ENCODE assay signal across 9 cellular contexts in genomic region chr2:237723613-237724012, GRCh38.
A peak's percentile ranks its signal among the peaks of the same experiment; 100 is the strongest.
DNase-seq lines count a peak whose midpoint lies in the region; ATAC-seq, FAIRE-seq and TF ChIP-seq lines count a peak whose summit lies in the region.
"Had no signal": no experiment of that assay in that cellular context is flagged by ENCODE, and none has a peak within 500 bp of the region (broad histone marks: within the 10 kb centered on the region; RNA-seq: fewer than 3 reads in every experiment).

No MANE protein-coding gene starts in this region.

- H3K9me3 ChIP-seq in H1 (ENCODE audit: insufficient read depth in 2 of 2, low read depth in 1 of 2, low read length in 1 of 2) (no peaks in the 10 kb centered on the region), psoas muscle (no peaks in the 10 kb centered on the region)
- H3K9me3 ChIP-seq: ascending aorta had no signal

- ATAC-seq in GM21737 (IDR thresholded peaks at IDR 0.05; ENCODE audit: unreplicated experiment) (peak; percentile 67), psoas muscle (peak in 2 of 4 donors; percentile 48 to 60)

- H3K4me1 Mint-ChIP-seq in CD14-positive monocyte: peaks cover 53% of the 10 kb centered on the region

- H3K4me1 ChIP-seq in H1 (replicated peaks in 1 of 4; ENCODE audit: control insufficient read depth in 3 of 4, insufficient read depth in 4 of 4, low read length in 3 of 4) (peaks cover 0 to 7% (median 4%) of the 10 kb centered on the region in 4 experiments; a peak in 4 of 7 replicates), psoas muscle (peaks cover 71% of the 10 kb centered on the region)

- no peak overlapping the region for H3K18ac ChIP-seq in H1 (ENCODE audit: extremely low read depth, low read length)

- H3K9ac ChIP-seq in H1 (replicated peaks in 1 of 4; ENCODE audit: extremely low read depth in 1 of 4, low read depth in 3 of 4, low read length in 3 of 4): no peak overlapping the region

- 66% methylated on average over 3 of the region's 3 CpGs; no CpG with 5 or more reads in 1 of the 2 experiments for WGBS in H1 (ENCODE audit: extremely low coverage in 1 of 2, insufficient coverage in 1 of 2, insufficient read length in 1 of 2, insufficient replicate concordance in 2 of 2, low coverage in 1 of 2, low lambda C conversion rate in 2 of 2, missing lambda C conversion rate in 1 of 2), 2 experiments
- WGBS in psoas muscle, 3 donors: 27 to 51% (median 33%) methylated on average over 3 of the region's 3 CpGs

- no peak for TF ChIP-seq EP300 in H1 (IDR thresholded peaks at IDR 0.05; ENCODE audit: borderline replicate concordance in 1 of 2, low read depth in 2 of 2, low read length in 2 of 2)

- H3K79me2 ChIP-seq in H1 (ENCODE audit: control insufficient read depth in 1 of 2, insufficient read depth in 2 of 2, low read length in 2 of 2): peaks cover 0 to 28% of the 10 kb centered on the region in 2 experiments; a peak in 2 of 4 replicates

- H3K36me3 ChIP-seq in H1 (ENCODE audit: control insufficient read depth in 2 of 4, insufficient read depth in 4 of 4, low read length in 3 of 4) (no peaks in the 10 kb centered on the region; a peak in 1 of 8 replicates), psoas muscle (ENCODE audit: insufficient read depth in 1 of 2, low read depth in 1 of 2) (peaks cover 0 to 7% of the 10 kb centered on the region in 2 donors)

- no peak overlapping the region for H4K8ac ChIP-seq in H1 (ENCODE audit: extremely low read depth, insufficient read depth, low read length)

- H4K5ac ChIP-seq in H1 (ENCODE audit: insufficient read length, low read depth, low read length): no peak overlapping the region

- no peak overlapping the region for H2BK20ac ChIP-seq in H1 (ENCODE audit: low read length)

- H3K79me1 ChIP-seq in H1 (ENCODE audit: low read depth, low read length): peaks cover 8% of the 10 kb centered on the region; the same call in 1 of the 2 replicates

- no peak for TF ChIP-seq POLR2A in H1 (IDR thresholded peaks at IDR 0.05; ENCODE audit: control extremely low read depth in 1 of 2, low read depth in 2 of 2, low read length in 2 of 2)

- no peak overlapping the region for H2AFZ ChIP-seq in H1 (ENCODE audit: low read length)

- CTCF ChIA-PET in H1 (lab: Charles Lee; ENCODE audit: partially characterized antibody): interaction anchor here (0.5 to 2.3 kb wide), 7 partner anchors 17 to 203 kb away, joined by 3 to 7 read pairs (median 3); no protein-coding TSS in a partner anchor

- intact Hi-C loops in psoas muscle (cut with DNase I) (no loop called here), CD14-positive monocyte (cut with micrococcal nuclease) (no loop called here)

- no peaks in the 10 kb centered on the region for H3K23me2 ChIP-seq in H1 (ENCODE audit: low read depth, low read length)

- H2BK15ac ChIP-seq in H1 (ENCODE audit: low read length): no peak overlapping the region

- peaks cover 0 to 2% (median 0%) of the 10 kb centered on the region in 3 donors for H3K27me3 Mint-ChIP-seq in CD14-positive monocyte (ENCODE audit: low read depth in 3 of 3)

- no peak for TF ChIP-seq RAD21 in H1 (IDR thresholded peaks at IDR 0.05 in 1 of 2, conservative IDR thresholded peaks at IDR 0.05 in 1 of 2; ENCODE audit: low read depth in 2 of 2, low read length in 2 of 2)

- no peaks in the 10 kb centered on the region for H3K9me3 Mint-ChIP-seq in CD14-positive monocyte

- H3K36me3 Mint-ChIP-seq in CD14-positive monocyte: peaks cover 58 to 68% of the 10 kb centered on the region in 2 donors

- H3K4me2 ChIP-seq in H1 (ENCODE audit: insufficient read depth in 1 of 2, low read depth in 2 of 2, low read length in 2 of 2): no peak overlapping the region; a peak in 1 of 4 replicates

- H3K56ac ChIP-seq in H1 (replicated peaks; ENCODE audit: insufficient read length, low read depth, low read length): no peak overlapping the region

- H3K27ac ChIP-seq in H1 (ENCODE audit: low read depth, low read length) (no peak overlapping the region), psoas muscle (peak overlapping the region; percentile 47)

- no peak overlapping the region for H3K4me3 ChIP-seq in H1 (ENCODE audit: extremely low read depth in 1 of 4, insufficient read depth in 2 of 4, low read depth in 3 of 4, low read length in 4 of 4)
- H3K4me3 ChIP-seq in psoas muscle: no peak overlapping the region
- H3K4me3 ChIP-seq: ascending aorta had no signal

- DNase-seq in D341Med (ENCODE audit: low spot score) (peak; percentile 80), NCI-H774 (lab: John Stamatoyannopoulos, UW) (peak; percentile 27), H1 (ENCODE audit: low read depth in 1 of 2, low spot score in 2 of 2) (no peak), psoas muscle (no peak), NCI-H2107 treated with DMSO at 0.1 percent for 48 hours (lab: John Stamatoyannopoulos, UW; ENCODE audit: unreplicated experiment) (no peak), CD14-positive monocyte (ENCODE audit: low spot score) (no peak)
- DNase-seq in stimulated activated CD4-positive, alpha-beta T cell treated with anti-CD3 and anti-CD28 coated beads, Interleukin-4, amount 100 ng/mL, for 4 hours: no peak

- H4K91ac ChIP-seq in H1 (replicated peaks; ENCODE audit: insufficient read length, low read length): no peak overlapping the region

- no peak overlapping the region for H2AK5ac ChIP-seq in H1 (ENCODE audit: low read depth, low read length)

- H2BK120ac ChIP-seq in H1 (replicated peaks; ENCODE audit: low read depth, low read length): no peak overlapping the region

- H2BK5ac ChIP-seq in H1 (ENCODE audit: low read depth, low read length): no peak overlapping the region; the same call in 1 of the 2 replicates

- POLR2A ChIA-PET in H1 (lab: Charles Lee; ENCODE audit: partially characterized antibody): no interaction called here

- no peak overlapping the region for H3K14ac ChIP-seq in H1 (ENCODE audit: insufficient read length)

- peak in 1 of 3 experiments; percentile 8; a peak in 1 of 4 replicates for TF ChIP-seq CTCF in H1 (IDR thresholded peaks at IDR 0.05; ENCODE audit: control extremely low read depth in 1 of 3, insufficient read depth in 1 of 3, low read depth in 1 of 3, low read length in 3 of 3)
- no peak for TF ChIP-seq CTCF in psoas muscle (IDR thresholded peaks at IDR 0.05)
- no peak for TF ChIP-seq CTCF in CD14-positive monocyte (IDR thresholded peaks at IDR 0.05)

- H4K20me1 ChIP-seq in H1 (replicated peaks in 1 of 2; ENCODE audit: control insufficient read depth in 1 of 2, insufficient read depth in 2 of 2, low read length in 2 of 2): peaks cover 0 to 7% of the 10 kb centered on the region in 2 experiments

- no peak overlapping the region for H2BK12ac ChIP-seq in H1 (ENCODE audit: low read depth, low read length)

- H3K27me3 ChIP-seq in H1 (replicated peaks in 1 of 4; ENCODE audit: control insufficient read depth in 3 of 4, extremely low read depth in 1 of 4, insufficient read depth in 3 of 4, low read length in 3 of 4): no peaks in the 10 kb centered on the region
- H3K27me3 ChIP-seq in psoas muscle (ENCODE audit: insufficient read depth in 3 of 3, low read length in 2 of 3): no peaks in the 10 kb centered on the region
- H3K27me3 ChIP-seq: ascending aorta had no signal

- H3K23ac ChIP-seq in H1 (ENCODE audit: insufficient read length): no peak overlapping the region

- no peak overlapping the region for H3K4me3 Mint-ChIP-seq in CD14-positive monocyte

- no peak overlapping the region for H3K4ac ChIP-seq in H1 (replicated peaks; ENCODE audit: insufficient read length, low read depth, low read length)

- peak overlapping the region in 3 of 7 donors; percentile 17 to 37 (median 19) for H3K27ac Mint-ChIP-seq in CD14-positive monocyte

- FAIRE-seq in H1 (lab: Jason Lieb, UNC): no peak

TF ChIP-seq in H1, 55 proteins besides CTCF, POLR2A, EP300 and RAD21:
- TF ChIP-seq MAX (IDR thresholded peaks at IDR 0.05): 0 out of 2 replicates have a peak, but pooled peaks have one; percentile 18
- peak; percentile 91 to 93 for TF ChIP-seq SIN3A (conservative IDR thresholded peaks at IDR 0.05 in 1 of 2, IDR thresholded peaks at IDR 0.05 in 1 of 2; ENCODE audit: low read depth in 1 of 2, low read length in 2 of 2)
- no peak for TF ChIP-seq E2F6 (IDR thresholded peaks at IDR 0.05)
- peak; percentile 40; the same call in 1 of the 2 replicates for TF ChIP-seq TEAD4 (IDR thresholded peaks at IDR 0.05; ENCODE audit: low read depth, low read length)
- no peak for TF ChIP-seq POU5F1 (IDR thresholded peaks at IDR 0.05; ENCODE audit: low read depth, low read length)
- TF ChIP-seq TCF12 (IDR thresholded peaks at IDR 0.05; ENCODE audit: low read depth, low read length): peak; percentile 89
- no peak for TF ChIP-seq ATF2 (IDR thresholded peaks at IDR 0.05; ENCODE audit: low read length)

Comparison
In these comparisons a context has a peak if more than half of its experiments do, and no peak if none do; other contexts are left out.
1. DNase-seq: peak in D341Med (single experiment) and NCI-H774 (single experiment); none in H1 (0 of 2), psoas muscle (0 of 2), stimulated activated CD4-positive, alpha-beta T cell treated with anti-CD3 and anti-CD28 coated beads, Interleukin-4, amount 100 ng/mL, for 4 hours (0 of 2), NCI-H2107 treated with DMSO at 0.1 percent for 48 hours (single experiment) and CD14-positive monocyte (single experiment).